1 cellular context compared by ENCODE assay signal in the genomic region with DNA sequence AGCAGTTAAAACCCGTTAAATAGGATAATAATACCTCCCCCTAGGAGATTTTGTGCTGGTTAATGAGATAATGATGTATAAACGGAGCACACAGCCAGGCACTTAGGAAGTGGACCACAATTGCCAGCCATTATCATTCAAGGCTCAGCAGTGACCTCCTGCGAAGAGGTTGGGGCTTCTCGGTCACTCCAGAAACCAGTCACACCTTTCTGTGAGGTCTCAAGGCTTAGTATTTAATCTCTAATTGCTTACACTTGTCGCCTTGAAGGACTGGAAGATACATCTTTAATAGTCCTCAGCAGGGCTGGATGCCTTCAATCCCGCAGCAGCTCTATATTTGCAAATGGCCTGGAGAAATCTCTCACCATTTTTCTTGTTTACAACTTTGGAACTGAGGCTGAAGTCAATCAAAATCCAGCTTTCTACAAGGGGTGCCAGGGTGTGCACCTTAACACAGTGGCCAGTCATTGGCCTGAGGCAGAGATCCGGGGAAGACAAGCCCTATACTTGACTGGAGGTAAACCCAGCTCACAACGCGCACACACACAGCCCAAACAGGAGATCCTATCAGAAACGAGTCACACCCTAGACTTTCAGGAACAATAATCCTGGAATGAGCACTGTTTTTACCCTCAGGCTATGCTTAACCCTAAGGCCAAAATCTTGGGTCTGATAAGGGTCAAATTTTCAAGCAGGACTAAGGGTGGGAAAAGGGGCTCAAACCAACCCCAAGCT.
TF ChIP-seq lines count a peak whose summit lies in the region.

No MANE protein-coding gene starts in this region.

TF ChIP-seq in HepG2, 621 proteins besides CTCF, POLR2A, EP300 and RAD21:
- TF ChIP-seq CAMTA2 (CRISPR knock-in tag; IDR thresholded peaks at IDR 0.05; ENCODE audit: borderline replicate concordance): no peak
- TF ChIP-seq ZNF652 (CRISPR knock-in tag; IDR thresholded peaks at IDR 0.05; ENCODE audit: borderline replicate concordance, low read depth): no peak
- no peak for TF ChIP-seq FOXK1 (CRISPR knock-in tag; IDR thresholded peaks at IDR 0.05; ENCODE audit: borderline replicate concordance, low read depth)
- no peak for TF ChIP-seq NCOA2 (CRISPR knock-in tag; IDR thresholded peaks at IDR 0.05)
- TF ChIP-seq LCORL (IDR thresholded peaks at IDR 0.05): no peak
- TF ChIP-seq LCORL (CRISPR knock-in tag; IDR thresholded peaks at IDR 0.05): no peak
- TF ChIP-seq ZMYM4 (CRISPR knock-in tag; IDR thresholded peaks at IDR 0.05): no peak
- no peak for TF ChIP-seq SOX5 (CRISPR knock-in tag; IDR thresholded peaks at IDR 0.05; ENCODE audit: borderline replicate concordance)
